12 cellular contexts compared by ENCODE assay signal in genomic region chr17:59425085-59425901, GRCh38.
A peak's percentile ranks its signal among the peaks of the same experiment; 100 is the strongest.
DNase-seq lines count a peak whose midpoint lies in the region; ATAC-seq, FAIRE-seq and TF ChIP-seq lines count a peak whose summit lies in the region.
"Had no signal": no experiment of that assay in that cellular context is flagged by ENCODE, and none has a peak within 500 bp of the region (broad histone marks: within the 10 kb centered on the region; RNA-seq: fewer than 3 reads in every experiment).

No MANE protein-coding gene starts in this region.

- H2AFZ ChIP-seq in MM.1S (ENCODE audit: low read length) (peak overlapping the region; percentile 25; the same call in 1 of the 2 replicates), HepG2 (ENCODE audit: low read length) (no peak overlapping the region)
- H2AFZ ChIP-seq: PC-9 had no signal

- 6% methylated on average over 16 of the region's 16 CpGs for WGBS in HepG2 (ENCODE audit: low lambda C conversion rate)

- BruUV-seq in HepG2 (replicated peaks; lab: Mats Ljungman, UMichigan), result no TSS peak

- H3F3A ChIP-seq in MM.1S (ENCODE audit: insufficient read depth, low read length), result peaks cover 27% of the 10 kb centered on the region

- intact Hi-C loops in colonic mucosa (cut with DNase I), result no loop called here
- intact Hi-C loops in HepG2 (cut with micrococcal nuclease; ENCODE audit: unreplicated experiment), result no loop called here

- no peak for TF ChIP-seq POLR2A in HepG2 (IDR thresholded peaks at IDR 0.05; ENCODE audit: insufficient read depth in 1 of 2, low read depth in 2 of 2, low read length in 2 of 2)

- H4K20me1 ChIP-seq in MM.1S (ENCODE audit: insufficient read depth, low read length), result no peaks in the 10 kb centered on the region
- H4K20me1 ChIP-seq in HepG2 (ENCODE audit: insufficient read depth, low read length), result no peaks in the 10 kb centered on the region

- in situ Hi-C loops in HepG2 (cut with HindIII; ENCODE audit: extremely low pct_ligation_motif_present, low pct_unique_long_range_greater_than_20kb), result no loop called here

- no peaks in the 10 kb centered on the region for H3K9me2 ChIP-seq in MM.1S (replicated peaks; ENCODE audit: insufficient read depth, low read length)

- 0 out of 2 replicates have a peak overlapping the region, but pooled peaks have one; percentile 11 for H3K4me3 ChIP-seq in MM.1S (ENCODE audit: low read length)
- H3K4me3 ChIP-seq in colonic mucosa, result no peak overlapping the region
- H3K4me3 ChIP-seq in HepG2 (replicated peaks in 1 of 3; ENCODE audit: insufficient read depth in 1 of 3, low read depth in 2 of 3, low read length in 3 of 3), result peak overlapping the region; percentile 18 to 53 (median 25); a peak in 5 of 6 replicates
- H3K4me3 ChIP-seq in stomach smooth muscle (ENCODE audit: low read length in 2 of 2), result peak overlapping the region; percentile 44 to 59
- H3K4me3 ChIP-seq: PC-9 had no signal

- peak; percentile 42 for DNase-seq in MM.1S
- DNase-seq in colonic mucosa, result no peak
- no peak for DNase-seq in HepG2 (ENCODE audit: low spot score)
- no peak for DNase-seq in DMS 273 (lab: John Stamatoyannopoulos, UW; ENCODE audit: unreplicated experiment)
- no peak for DNase-seq in KG1 (lab: John Stamatoyannopoulos, UW)
- no peak for DNase-seq in ecto neural progenitor cell (ENCODE audit: low spot score)
- DNase-seq in NCI-H526 treated with DMSO at 0.1 percent for 48 hours (lab: John Stamatoyannopoulos, UW), result no peak
- DNase-seq: GOT3, KBM-7, PC-9 had no signal

- H3K79me2 ChIP-seq in MM.1S (ENCODE audit: low read length) (no peaks in the 10 kb centered on the region), HepG2 (ENCODE audit: insufficient read depth, low read length) (no peaks in the 10 kb centered on the region)

- H3K27ac ChIP-seq in MM.1S (ENCODE audit: low read length) (peak overlapping the region; percentile 68; the same call in 1 of the 2 replicates), colonic mucosa (peak overlapping the region; percentile 69), HepG2 (ENCODE audit: extremely low read length, insufficient read depth, low read length) (peak overlapping the region; percentile 14), stomach smooth muscle (ENCODE audit: low read length) (peak overlapping the region; percentile 88)
- H3K27ac ChIP-seq: PC-9 had no signal

- H3K36me3 ChIP-seq in MM.1S (replicated peaks; ENCODE audit: insufficient read depth, low read length) (no peaks in the 10 kb centered on the region), colonic mucosa (no peaks in the 10 kb centered on the region), HepG2 (replicated peaks in 1 of 2; ENCODE audit: control insufficient read depth in 1 of 2, insufficient read depth in 2 of 2, low read length in 2 of 2) (no peaks in the 10 kb centered on the region), stomach smooth muscle (ENCODE audit: control insufficient read depth in 2 of 2, insufficient read depth in 2 of 2, low read length in 2 of 2) (no peaks in the 10 kb centered on the region)

- CTCF ChIA-PET in HepG2 (lab: Yijun Ruan, JAX; ENCODE audit: low intra/inter-chr PET ratio, low total read pairs), result no interaction called here

- H3K27me3 ChIP-seq in MM.1S (replicated peaks; ENCODE audit: insufficient read depth, low read length) (no peaks in the 10 kb centered on the region), colonic mucosa (no peaks in the 10 kb centered on the region), HepG2 (ENCODE audit: control insufficient read depth in 1 of 2, insufficient read depth in 2 of 2, low read length in 2 of 2) (no peaks in the 10 kb centered on the region), stomach smooth muscle (ENCODE audit: control insufficient read depth in 1 of 2, insufficient read depth in 2 of 2, low read length in 2 of 2) (no peaks in the 10 kb centered on the region)

- H3K4me1 ChIP-seq in MM.1S (ENCODE audit: low read length), result peaks cover 40% of the 10 kb centered on the region
- no peaks in the 10 kb centered on the region for H3K4me1 ChIP-seq in colonic mucosa
- H3K4me1 ChIP-seq in HepG2 (ENCODE audit: insufficient read depth, low read length), result peaks cover 99% of the 10 kb centered on the region
- H3K4me1 ChIP-seq in stomach smooth muscle (ENCODE audit: control insufficient read depth, insufficient read depth, low read length), result peaks cover 72% of the 10 kb centered on the region

- no peak for TF ChIP-seq EP300 in HepG2 (IDR thresholded peaks at IDR 0.05; ENCODE audit: low read depth in 2 of 2, low read length in 2 of 2)
- TF ChIP-seq EP300 in HepG2 (CRISPR knock-in tag; IDR thresholded peaks at IDR 0.05; ENCODE audit: borderline replicate concordance), result no peak

- TF ChIP-seq RAD21 in HepG2 (CRISPR knock-in tag; IDR thresholded peaks at IDR 0.05), result no peak

- FAIRE-seq in HepG2 (lab: Jason Lieb, UNC), result peak; percentile 4

- H3K4me2 ChIP-seq in MM.1S (ENCODE audit: low read depth, low read length) (peak overlapping the region; percentile 47), HepG2 (ENCODE audit: low read depth, low read length) (peak overlapping the region; percentile 73)
- H3K4me2 ChIP-seq: PC-9 had no signal

- POLR2A ChIA-PET in HepG2 (lab: Yijun Ruan, JAX), result interaction anchor here (0.6 to 2.5 kb wide), 4 partner anchors 9 to 96 kb away, joined by 3 to 9 read pairs (median 4); no protein-coding TSS in a partner anchor

- peak; percentile 54 for ATAC-seq in HepG2
- ATAC-seq: esophagus mucosa had no signal

- H3K9ac ChIP-seq in MM.1S (ENCODE audit: low read length), result peak overlapping the region; percentile 7; the same call in 1 of the 2 replicates
- H3K9ac ChIP-seq in colonic mucosa (ENCODE audit: low read depth in 2 of 2, low read length in 2 of 2), result no peak overlapping the region
- H3K9ac ChIP-seq in HepG2 (ENCODE audit: insufficient read depth, low read depth, low read length), result no peak overlapping the region
- H3K9ac ChIP-seq in stomach smooth muscle (ENCODE audit: low read length in 2 of 2), result peak overlapping the region; percentile 68

- H3K9me3 ChIP-seq in MM.1S (replicated peaks; ENCODE audit: insufficient read depth, low read length), result no peaks in the 10 kb centered on the region
- no peaks in the 10 kb centered on the region for H3K9me3 ChIP-seq in colonic mucosa
- no peaks in the 10 kb centered on the region for H3K9me3 ChIP-seq in HepG2 (ENCODE audit: low read length)
- no peaks in the 10 kb centered on the region for H3K9me3 ChIP-seq in stomach smooth muscle (ENCODE audit: control insufficient read depth in 2 of 2, low read length in 2 of 2)

- no peak for TF ChIP-seq CTCF in MM.1S (IDR thresholded peaks at IDR 0.05; ENCODE audit: low read length)
- no peak for TF ChIP-seq CTCF in colonic mucosa (IDR thresholded peaks at IDR 0.05)
- TF ChIP-seq CTCF in HepG2 (CRISPR knock-in tag; IDR thresholded peaks at IDR 0.05), result no peak

TF ChIP-seq in HepG2, 621 proteins besides CTCF, POLR2A, EP300 and RAD21 (continues in another document):
- TF ChIP-seq, protein P1, sequence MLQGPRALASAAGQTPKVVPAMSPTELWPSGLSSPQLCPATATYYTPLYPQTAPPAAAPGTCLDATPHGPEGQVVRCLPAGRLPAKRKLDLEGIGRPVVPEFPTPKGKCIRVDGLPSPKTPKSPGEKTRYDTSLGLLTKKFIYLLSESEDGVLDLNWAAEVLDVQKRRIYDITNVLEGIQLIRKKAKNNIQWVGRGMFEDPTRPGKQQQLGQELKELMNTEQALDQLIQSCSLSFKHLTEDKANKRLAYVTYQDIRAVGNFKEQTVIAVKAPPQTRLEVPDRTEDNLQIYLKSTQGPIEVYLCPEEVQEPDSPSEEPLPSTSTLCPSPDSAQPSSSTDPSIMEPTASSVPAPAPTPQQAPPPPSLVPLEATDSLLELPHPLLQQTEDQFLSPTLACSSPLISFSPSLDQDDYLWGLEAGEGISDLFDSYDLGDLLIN (CRISPR knock-in tag; IDR thresholded peaks at IDR 0.05; ENCODE audit: borderline replicate concordance), result no peak
- no peak for TF ChIP-seq GTF3A (CRISPR knock-in tag; conservative IDR thresholded peaks at IDR 0.05)
- no peak for TF ChIP-seq ZNF691 (CRISPR knock-in tag; IDR thresholded peaks at IDR 0.05; ENCODE audit: borderline replicate concordance, low read depth)
- no peak for TF ChIP-seq KAT8 (CRISPR knock-in tag; IDR thresholded peaks at IDR 0.05)
- TF ChIP-seq ZNF616 (CRISPR knock-in tag; IDR thresholded peaks at IDR 0.05; ENCODE audit: low read depth), result no peak
- TF ChIP-seq, protein P2, sequence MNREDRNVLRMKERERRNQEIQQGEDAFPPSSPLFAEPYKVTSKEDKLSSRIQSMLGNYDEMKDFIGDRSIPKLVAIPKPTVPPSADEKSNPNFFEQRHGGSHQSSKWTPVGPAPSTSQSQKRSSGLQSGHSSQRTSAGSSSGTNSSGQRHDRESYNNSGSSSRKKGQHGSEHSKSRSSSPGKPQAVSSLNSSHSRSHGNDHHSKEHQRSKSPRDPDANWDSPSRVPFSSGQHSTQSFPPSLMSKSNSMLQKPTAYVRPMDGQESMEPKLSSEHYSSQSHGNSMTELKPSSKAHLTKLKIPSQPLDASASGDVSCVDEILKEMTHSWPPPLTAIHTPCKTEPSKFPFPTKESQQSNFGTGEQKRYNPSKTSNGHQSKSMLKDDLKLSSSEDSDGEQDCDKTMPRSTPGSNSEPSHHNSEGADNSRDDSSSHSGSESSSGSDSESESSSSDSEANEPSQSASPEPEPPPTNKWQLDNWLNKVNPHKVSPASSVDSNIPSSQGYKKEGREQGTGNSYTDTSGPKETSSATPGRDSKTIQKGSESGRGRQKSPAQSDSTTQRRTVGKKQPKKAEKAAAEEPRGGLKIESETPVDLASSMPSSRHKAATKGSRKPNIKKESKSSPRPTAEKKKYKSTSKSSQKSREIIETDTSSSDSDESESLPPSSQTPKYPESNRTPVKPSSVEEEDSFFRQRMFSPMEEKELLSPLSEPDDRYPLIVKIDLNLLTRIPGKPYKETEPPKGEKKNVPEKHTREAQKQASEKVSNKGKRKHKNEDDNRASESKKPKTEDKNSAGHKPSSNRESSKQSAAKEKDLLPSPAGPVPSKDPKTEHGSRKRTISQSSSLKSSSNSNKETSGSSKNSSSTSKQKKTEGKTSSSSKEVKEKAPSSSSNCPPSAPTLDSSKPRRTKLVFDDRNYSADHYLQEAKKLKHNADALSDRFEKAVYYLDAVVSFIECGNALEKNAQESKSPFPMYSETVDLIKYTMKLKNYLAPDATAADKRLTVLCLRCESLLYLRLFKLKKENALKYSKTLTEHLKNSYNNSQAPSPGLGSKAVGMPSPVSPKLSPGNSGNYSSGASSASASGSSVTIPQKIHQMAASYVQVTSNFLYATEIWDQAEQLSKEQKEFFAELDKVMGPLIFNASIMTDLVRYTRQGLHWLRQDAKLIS (CRISPR knock-in tag; IDR thresholded peaks at IDR 0.05), result no peak

Comparison
In these comparisons a context has a peak if more than half of its experiments do, and no peak if none do; other contexts are left out.
1. H3K27ac ChIP-seq: peak in every context shown above with its lines; median percentile 88 in stomach smooth muscle; 69 in colonic mucosa; 68 in MM.1S; 14 in HepG2.
2. H3K9ac ChIP-seq: peak in MM.1S (single experiment) and stomach smooth muscle (2 of 2); none in colonic mucosa (0 of 2) and HepG2 (single experiment).